In the genomic region with DNA sequence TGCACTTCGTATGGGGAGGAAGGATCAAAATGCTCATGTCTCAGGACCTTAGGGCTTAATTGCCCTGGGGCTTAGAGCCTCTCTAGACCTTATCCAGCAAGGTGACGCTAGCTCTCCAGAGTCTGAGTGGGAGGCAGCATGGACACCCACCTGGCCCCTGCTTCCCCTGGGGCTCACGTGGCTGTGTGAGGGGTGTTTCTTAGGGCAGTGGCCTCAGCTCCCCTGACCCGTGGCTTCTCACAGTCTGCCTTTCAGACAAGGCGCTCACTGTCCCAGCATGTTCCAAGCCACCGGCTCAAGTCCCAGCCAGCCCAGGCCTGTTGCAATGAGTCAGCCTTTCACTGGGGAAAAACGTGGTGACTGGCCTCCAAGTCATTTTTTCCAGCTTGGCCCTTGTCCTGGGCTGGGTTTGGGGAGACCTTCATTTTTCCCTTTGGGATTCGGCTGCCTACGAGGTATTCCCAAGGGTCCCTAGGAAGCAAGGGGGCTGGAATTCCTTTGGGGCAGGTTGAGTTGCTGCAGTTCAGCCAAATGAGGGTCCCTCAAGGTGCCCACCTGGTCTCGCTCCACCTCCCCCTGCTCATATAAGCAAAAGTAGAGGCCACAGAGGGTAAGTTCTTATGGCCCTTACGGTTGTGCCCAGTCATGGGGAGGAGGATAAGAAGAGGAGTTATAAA, we compare ENCODE assay signal across 1 cellular context.
TF ChIP-seq lines count a peak whose summit lies in the region.

No MANE protein-coding gene starts in this region.

TF ChIP-seq in HEK293, 187 proteins besides CTCF, POLR2A, EP300 and RAD21 (continued from another document and continues in another):
- TF ChIP-seq, protein P1, sequence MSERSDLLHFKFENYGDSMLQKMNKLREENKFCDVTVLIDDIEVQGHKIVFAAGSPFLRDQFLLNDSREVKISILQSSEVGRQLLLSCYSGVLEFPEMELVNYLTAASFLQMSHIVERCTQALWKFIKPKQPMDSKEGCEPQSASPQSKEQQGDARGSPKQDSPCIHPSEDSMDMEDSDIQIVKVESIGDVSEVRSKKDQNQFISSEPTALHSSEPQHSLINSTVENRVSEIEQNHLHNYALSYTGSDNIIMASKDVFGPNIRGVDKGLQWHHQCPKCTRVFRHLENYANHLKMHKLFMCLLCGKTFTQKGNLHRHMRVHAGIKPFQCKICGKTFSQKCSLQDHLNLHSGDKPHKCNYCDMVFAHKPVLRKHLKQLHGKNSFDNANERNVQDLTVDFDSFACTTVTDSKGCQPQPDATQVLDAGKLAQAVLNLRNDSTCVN (tag by site-specific recombination; optimal IDR thresholded peaks at IDR 0.05), result no peak
- TF ChIP-seq, protein P2, sequence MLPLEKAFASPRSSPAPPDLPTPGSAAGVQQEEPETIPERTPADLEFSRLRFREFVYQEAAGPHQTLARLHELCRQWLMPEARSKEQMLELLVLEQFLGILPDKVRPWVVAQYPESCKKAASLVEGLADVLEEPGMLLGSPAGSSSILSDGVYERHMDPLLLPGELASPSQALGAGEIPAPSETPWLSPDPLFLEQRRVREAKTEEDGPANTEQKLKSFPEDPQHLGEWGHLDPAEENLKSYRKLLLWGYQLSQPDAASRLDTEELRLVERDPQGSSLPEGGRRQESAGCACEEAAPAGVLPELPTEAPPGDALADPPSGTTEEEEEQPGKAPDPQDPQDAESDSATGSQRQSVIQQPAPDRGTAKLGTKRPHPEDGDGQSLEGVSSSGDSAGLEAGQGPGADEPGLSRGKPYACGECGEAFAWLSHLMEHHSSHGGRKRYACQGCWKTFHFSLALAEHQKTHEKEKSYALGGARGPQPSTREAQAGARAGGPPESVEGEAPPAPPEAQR (tag by site-specific recombination; IDR thresholded peaks at IDR 0.05), result no peak
- TF ChIP-seq, protein P3, sequence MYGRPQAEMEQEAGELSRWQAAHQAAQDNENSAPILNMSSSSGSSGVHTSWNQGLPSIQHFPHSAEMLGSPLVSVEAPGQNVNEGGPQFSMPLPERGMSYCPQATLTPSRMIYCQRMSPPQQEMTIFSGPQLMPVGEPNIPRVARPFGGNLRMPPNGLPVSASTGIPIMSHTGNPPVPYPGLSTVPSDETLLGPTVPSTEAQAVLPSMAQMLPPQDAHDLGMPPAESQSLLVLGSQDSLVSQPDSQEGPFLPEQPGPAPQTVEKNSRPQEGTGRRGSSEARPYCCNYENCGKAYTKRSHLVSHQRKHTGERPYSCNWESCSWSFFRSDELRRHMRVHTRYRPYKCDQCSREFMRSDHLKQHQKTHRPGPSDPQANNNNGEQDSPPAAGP (tag by site-specific recombination; IDR thresholded peaks at IDR 0.05), result peak; percentile 30; the same call in 1 of the 2 replicates
- TF ChIP-seq ZNF658 (tag by site-specific recombination; IDR thresholded peaks at IDR 0.05) (no peak), WT1 (tag by site-specific recombination; IDR thresholded peaks at IDR 0.05) (no peak), ZNF529 (tag by site-specific recombination; IDR thresholded peaks at IDR 0.05; ENCODE audit: insufficient replicate concordance) (no peak), ZNF223 (tag by site-specific recombination; IDR thresholded peaks at IDR 0.05) (no peak), SP7 (tag by site-specific recombination; IDR thresholded peaks at IDR 0.05) (0 out of 2 replicates have a peak, but pooled peaks have one; percentile 21), ZNF629 (tag by site-specific recombination; IDR thresholded peaks at IDR 0.05) (peak; percentile 30; the same call in 1 of the 2 replicates), ZBTB7A (tag by site-specific recombination; IDR thresholded peaks at IDR 0.05; ENCODE audit: low read depth) (no peak), ZNF175 (tag by site-specific recombination; IDR thresholded peaks at IDR 0.05) (no peak), GFI1B (tag by site-specific recombination; IDR thresholded peaks at IDR 0.05) (no peak), ZBTB1 (tag by site-specific recombination; IDR thresholded peaks at IDR 0.05) (no peak), ZNF792 (tag by site-specific recombination; IDR thresholded peaks at IDR 0.05) (no peak), ZNF335 (tag by site-specific recombination; conservative IDR thresholded peaks at IDR 0.05) (0 out of 2 replicates have a peak, but pooled peaks have one; percentile 40), ZIC2 (tag by site-specific recombination; IDR thresholded peaks at IDR 0.05) (peak; percentile 60), ZSCAN23 (tag by site-specific recombination; IDR thresholded peaks at IDR 0.05) (no peak), ZNF791 (tag by site-specific recombination; IDR thresholded peaks at IDR 0.05) (no peak), PRDM1 (tag by site-specific recombination; IDR thresholded peaks at IDR 0.05) (peak; percentile 61), ZNF600 (tag by site-specific recombination; IDR thresholded peaks at IDR 0.05) (peak; percentile 64), MEIS1 (CRISPR knock-in tag; IDR thresholded peaks at IDR 0.05; ENCODE audit: borderline replicate concordance) (no peak)
- TF ChIP-seq, protein P4, sequence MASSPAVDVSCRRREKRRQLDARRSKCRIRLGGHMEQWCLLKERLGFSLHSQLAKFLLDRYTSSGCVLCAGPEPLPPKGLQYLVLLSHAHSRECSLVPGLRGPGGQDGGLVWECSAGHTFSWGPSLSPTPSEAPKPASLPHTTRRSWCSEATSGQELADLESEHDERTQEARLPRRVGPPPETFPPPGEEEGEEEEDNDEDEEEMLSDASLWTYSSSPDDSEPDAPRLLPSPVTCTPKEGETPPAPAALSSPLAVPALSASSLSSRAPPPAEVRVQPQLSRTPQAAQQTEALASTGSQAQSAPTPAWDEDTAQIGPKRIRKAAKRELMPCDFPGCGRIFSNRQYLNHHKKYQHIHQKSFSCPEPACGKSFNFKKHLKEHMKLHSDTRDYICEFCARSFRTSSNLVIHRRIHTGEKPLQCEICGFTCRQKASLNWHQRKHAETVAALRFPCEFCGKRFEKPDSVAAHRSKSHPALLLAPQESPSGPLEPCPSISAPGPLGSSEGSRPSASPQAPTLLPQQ (tag by site-specific recombination; IDR thresholded peaks at IDR 0.05), result 0 out of 2 replicates have a peak, but pooled peaks have one; percentile 10
- TF ChIP-seq, protein P5, sequence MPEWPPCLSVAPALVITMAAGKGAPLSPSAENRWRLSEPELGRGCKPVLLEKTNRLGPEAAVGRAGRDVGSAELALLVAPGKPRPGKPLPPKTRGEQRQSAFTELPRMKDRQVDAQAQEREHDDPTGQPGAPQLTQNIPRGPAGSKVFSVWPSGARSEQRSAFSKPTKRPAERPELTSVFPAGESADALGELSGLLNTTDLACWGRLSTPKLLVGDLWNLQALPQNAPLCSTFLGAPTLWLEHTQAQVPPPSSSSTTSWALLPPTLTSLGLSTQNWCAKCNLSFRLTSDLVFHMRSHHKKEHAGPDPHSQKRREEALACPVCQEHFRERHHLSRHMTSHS (tag by site-specific recombination; IDR thresholded peaks at IDR 0.05), result no peak
- TF ChIP-seq, protein P6, sequence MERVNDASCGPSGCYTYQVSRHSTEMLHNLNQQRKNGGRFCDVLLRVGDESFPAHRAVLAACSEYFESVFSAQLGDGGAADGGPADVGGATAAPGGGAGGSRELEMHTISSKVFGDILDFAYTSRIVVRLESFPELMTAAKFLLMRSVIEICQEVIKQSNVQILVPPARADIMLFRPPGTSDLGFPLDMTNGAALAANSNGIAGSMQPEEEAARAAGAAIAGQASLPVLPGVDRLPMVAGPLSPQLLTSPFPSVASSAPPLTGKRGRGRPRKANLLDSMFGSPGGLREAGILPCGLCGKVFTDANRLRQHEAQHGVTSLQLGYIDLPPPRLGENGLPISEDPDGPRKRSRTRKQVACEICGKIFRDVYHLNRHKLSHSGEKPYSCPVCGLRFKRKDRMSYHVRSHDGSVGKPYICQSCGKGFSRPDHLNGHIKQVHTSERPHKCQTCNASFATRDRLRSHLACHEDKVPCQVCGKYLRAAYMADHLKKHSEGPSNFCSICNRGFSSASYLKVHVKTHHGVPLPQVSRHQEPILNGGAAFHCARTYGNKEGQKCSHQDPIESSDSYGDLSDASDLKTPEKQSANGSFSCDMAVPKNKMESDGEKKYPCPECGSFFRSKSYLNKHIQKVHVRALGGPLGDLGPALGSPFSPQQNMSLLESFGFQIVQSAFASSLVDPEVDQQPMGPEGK (tag by site-specific recombination; IDR thresholded peaks at IDR 0.05), result peak; percentile 22; the same call in 1 of the 2 replicates
- TF ChIP-seq, protein P7, sequence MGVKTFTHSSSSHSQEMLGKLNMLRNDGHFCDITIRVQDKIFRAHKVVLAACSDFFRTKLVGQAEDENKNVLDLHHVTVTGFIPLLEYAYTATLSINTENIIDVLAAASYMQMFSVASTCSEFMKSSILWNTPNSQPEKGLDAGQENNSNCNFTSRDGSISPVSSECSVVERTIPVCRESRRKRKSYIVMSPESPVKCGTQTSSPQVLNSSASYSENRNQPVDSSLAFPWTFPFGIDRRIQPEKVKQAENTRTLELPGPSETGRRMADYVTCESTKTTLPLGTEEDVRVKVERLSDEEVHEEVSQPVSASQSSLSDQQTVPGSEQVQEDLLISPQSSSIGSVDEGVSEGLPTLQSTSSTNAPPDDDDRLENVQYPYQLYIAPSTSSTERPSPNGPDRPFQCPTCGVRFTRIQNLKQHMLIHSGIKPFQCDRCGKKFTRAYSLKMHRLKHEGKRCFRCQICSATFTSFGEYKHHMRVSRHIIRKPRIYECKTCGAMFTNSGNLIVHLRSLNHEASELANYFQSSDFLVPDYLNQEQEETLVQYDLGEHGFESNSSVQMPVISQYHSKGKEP (tag by site-specific recombination; IDR thresholded peaks at IDR 0.05), result no peak
- TF ChIP-seq, protein P8, sequence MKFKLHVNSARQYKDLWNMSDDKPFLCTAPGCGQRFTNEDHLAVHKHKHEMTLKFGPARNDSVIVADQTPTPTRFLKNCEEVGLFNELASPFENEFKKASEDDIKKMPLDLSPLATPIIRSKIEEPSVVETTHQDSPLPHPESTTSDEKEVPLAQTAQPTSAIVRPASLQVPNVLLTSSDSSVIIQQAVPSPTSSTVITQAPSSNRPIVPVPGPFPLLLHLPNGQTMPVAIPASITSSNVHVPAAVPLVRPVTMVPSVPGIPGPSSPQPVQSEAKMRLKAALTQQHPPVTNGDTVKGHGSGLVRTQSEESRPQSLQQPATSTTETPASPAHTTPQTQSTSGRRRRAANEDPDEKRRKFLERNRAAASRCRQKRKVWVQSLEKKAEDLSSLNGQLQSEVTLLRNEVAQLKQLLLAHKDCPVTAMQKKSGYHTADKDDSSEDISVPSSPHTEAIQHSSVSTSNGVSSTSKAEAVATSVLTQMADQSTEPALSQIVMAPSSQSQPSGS (tag by site-specific recombination; IDR thresholded peaks at IDR 0.05; ENCODE audit: low read depth), result no peak
- TF ChIP-seq, protein P9, sequence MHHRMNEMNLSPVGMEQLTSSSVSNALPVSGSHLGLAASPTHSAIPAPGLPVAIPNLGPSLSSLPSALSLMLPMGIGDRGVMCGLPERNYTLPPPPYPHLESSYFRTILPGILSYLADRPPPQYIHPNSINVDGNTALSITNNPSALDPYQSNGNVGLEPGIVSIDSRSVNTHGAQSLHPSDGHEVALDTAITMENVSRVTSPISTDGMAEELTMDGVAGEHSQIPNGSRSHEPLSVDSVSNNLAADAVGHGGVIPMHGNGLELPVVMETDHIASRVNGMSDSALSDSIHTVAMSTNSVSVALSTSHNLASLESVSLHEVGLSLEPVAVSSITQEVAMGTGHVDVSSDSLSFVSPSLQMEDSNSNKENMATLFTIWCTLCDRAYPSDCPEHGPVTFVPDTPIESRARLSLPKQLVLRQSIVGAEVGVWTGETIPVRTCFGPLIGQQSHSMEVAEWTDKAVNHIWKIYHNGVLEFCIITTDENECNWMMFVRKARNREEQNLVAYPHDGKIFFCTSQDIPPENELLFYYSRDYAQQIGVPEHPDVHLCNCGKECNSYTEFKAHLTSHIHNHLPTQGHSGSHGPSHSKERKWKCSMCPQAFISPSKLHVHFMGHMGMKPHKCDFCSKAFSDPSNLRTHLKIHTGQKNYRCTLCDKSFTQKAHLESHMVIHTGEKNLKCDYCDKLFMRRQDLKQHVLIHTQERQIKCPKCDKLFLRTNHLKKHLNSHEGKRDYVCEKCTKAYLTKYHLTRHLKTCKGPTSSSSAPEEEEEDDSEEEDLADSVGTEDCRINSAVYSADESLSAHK (tag by site-specific recombination; IDR thresholded peaks at IDR 0.05), result no peak
- TF ChIP-seq, protein P10, sequence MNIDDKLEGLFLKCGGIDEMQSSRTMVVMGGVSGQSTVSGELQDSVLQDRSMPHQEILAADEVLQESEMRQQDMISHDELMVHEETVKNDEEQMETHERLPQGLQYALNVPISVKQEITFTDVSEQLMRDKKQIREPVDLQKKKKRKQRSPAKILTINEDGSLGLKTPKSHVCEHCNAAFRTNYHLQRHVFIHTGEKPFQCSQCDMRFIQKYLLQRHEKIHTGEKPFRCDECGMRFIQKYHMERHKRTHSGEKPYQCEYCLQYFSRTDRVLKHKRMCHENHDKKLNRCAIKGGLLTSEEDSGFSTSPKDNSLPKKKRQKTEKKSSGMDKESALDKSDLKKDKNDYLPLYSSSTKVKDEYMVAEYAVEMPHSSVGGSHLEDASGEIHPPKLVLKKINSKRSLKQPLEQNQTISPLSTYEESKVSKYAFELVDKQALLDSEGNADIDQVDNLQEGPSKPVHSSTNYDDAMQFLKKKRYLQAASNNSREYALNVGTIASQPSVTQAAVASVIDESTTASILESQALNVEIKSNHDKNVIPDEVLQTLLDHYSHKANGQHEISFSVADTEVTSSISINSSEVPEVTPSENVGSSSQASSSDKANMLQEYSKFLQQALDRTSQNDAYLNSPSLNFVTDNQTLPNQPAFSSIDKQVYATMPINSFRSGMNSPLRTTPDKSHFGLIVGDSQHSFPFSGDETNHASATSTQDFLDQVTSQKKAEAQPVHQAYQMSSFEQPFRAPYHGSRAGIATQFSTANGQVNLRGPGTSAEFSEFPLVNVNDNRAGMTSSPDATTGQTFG (tag by site-specific recombination; IDR thresholded peaks at IDR 0.05; ENCODE audit: borderline replicate concordance), result no peak
- TF ChIP-seq, protein P11, sequence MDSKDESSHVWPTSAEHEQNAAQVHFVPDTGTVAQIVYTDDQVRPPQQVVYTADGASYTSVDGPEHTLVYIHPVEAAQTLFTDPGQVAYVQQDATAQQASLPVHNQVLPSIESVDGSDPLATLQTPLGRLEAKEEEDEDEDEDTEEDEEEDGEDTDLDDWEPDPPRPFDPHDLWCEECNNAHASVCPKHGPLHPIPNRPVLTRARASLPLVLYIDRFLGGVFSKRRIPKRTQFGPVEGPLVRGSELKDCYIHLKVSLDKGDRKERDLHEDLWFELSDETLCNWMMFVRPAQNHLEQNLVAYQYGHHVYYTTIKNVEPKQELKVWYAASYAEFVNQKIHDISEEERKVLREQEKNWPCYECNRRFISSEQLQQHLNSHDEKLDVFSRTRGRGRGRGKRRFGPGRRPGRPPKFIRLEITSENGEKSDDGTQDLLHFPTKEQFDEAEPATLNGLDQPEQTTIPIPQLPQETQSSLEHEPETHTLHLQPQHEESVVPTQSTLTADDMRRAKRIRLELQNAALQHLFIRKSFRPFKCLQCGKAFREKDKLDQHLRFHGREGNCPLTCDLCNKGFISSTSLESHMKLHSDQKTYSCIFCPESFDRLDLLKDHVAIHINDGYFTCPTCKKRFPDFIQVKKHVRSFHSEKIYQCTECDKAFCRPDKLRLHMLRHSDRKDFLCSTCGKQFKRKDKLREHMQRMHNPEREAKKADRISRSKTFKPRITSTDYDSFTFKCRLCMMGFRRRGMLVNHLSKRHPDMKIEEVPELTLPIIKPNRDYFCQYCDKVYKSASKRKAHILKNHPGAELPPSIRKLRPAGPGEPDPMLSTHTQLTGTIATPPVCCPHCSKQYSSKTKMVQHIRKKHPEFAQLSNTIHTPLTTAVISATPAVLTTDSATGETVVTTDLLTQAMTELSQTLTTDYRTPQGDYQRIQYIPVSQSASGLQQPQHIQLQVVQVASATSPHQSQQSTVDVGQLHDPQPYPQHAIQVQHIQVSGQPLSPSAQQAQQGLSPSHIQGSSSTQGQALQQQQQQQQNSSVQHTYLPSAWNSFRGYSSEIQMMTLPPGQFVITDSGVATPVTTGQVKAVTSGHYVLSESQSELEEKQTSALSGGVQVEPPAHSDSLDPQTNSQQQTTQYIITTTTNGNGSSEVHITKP (tag by site-specific recombination; IDR thresholded peaks at IDR 0.05), result no peak
